32 cellular contexts compared by ENCODE assay signal in the genomic region with DNA sequence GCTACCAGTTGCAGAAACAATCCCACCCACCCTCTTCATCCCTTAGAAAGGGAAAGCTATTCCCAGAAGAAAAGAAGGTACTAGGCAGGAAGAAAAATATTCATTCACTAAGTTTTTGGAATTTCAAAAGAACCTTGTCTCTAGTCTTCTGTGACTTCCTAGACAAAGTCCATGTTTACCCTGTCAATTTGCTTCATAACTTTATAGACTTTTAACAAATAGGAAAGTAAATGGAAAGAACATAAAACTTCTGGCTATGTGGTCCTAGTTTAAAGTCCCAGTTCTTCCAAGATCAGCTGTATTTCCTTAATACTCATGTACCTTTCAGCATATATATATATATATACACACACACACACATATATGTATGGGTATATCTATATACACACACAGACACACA.
"Had no signal": no experiment of that assay in that cellular context is flagged by ENCODE, and none has a peak within 500 bp of the region (broad histone marks: within the 10 kb centered on the region; RNA-seq: fewer than 3 reads in every experiment).

No MANE protein-coding gene starts in this region.

- H3K9me3 Mint-ChIP-seq: activated CD4-positive, alpha-beta memory T cell treated with anti-CD3 and anti-CD28 coated beads, Interleukin-2, amount 10 ng/mL, durations not matched to agents 7 days and 5 days; activated CD4-positive, alpha-beta T cell treated with anti-CD3 and anti-CD28 coated beads, Interleukin-2, amount 10 ng/mL, durations not matched to agents 7 days and 5 days; activated T-cell treated with anti-CD3 and anti-CD28 coated beads, Interleukin-2, amount 50 U/mL, for 4 hours; T-helper 2 cell treated with Interferon-gamma antibody and Interleukin-4, amounts not matched to agents 5 μg/mL and 100 μg/mL, for 36 hours had no signal

- H3K4me1 Mint-ChIP-seq: activated CD4-positive, alpha-beta memory T cell treated with anti-CD3 and anti-CD28 coated beads, Interleukin-2, amount 10 ng/mL, durations not matched to agents 7 days and 5 days; activated CD4-positive, alpha-beta T cell treated with anti-CD3 and anti-CD28 coated beads, Interleukin-2, amount 10 ng/mL, durations not matched to agents 7 days and 5 days; activated T-helper 17 cell treated with anti-CD3 and anti-CD28 coated beads, Interleukin-2, amount 50 U/mL, for 72 hours; central memory CD8-positive, alpha-beta T cell; T-helper 17 cell had no signal

- H3K27me3 ChIP-seq: brain microvascular endothelial cell, esophagus squamous epithelium, gastroesophageal sphincter had no signal

- H3K4me3 ChIP-seq: esophagus squamous epithelium, gastroesophageal sphincter had no signal

- H3K27ac ChIP-seq: brain microvascular endothelial cell, epithelial cell of prostate, esophagus squamous epithelium, gastroesophageal sphincter had no signal

- FAIRE-seq: astrocyte, endometrium, endothelial cell of umbilical vein had no signal

- H3K4me1 ChIP-seq: esophagus squamous epithelium, gastroesophageal sphincter had no signal

- H3K36me3 ChIP-seq: brain microvascular endothelial cell, esophagus squamous epithelium, gastroesophageal sphincter had no signal

- H3K9me3 ChIP-seq: esophagus squamous epithelium, gastroesophageal sphincter had no signal

- H3K4me3 Mint-ChIP-seq: activated CD4-positive, alpha-beta memory T cell treated with anti-CD3 and anti-CD28 coated beads, Interleukin-2, amount 10 ng/mL, durations not matched to agents 7 days and 5 days; activated CD4-positive, alpha-beta T cell treated with anti-CD3 and anti-CD28 coated beads, Interleukin-2, amount 10 ng/mL, durations not matched to agents 7 days and 5 days; activated naive CD8-positive, alpha-beta T cell; activated T-cell treated with anti-CD3 and anti-CD28 coated beads, Interleukin-2, amount 50 U/mL, for 4 hours; activated T-helper 17 cell treated with anti-CD3 and anti-CD28 coated beads, Interleukin-2, amount 50 U/mL, for 72 hours; central memory CD8-positive, alpha-beta T cell; effector memory CD8-positive, alpha-beta T cell; T-helper 17 cell; T-helper 2 cell treated with Interferon-gamma antibody and Interleukin-4, amounts not matched to agents 5 μg/mL and 100 μg/mL, for 36 hours had no signal

- ATAC-seq: activated T-cell treated with anti-CD3 and anti-CD28 coated beads, Interleukin-2, amount 50 U/mL, for 4 hours; effector memory CD8-positive, alpha-beta T cell; gastroesophageal sphincter; T-helper 17 cell had no signal

- DNase-seq: activated CD4-positive, alpha-beta memory T cell treated with anti-CD3 and anti-CD28 coated beads, Interleukin-2, amount 10 ng/mL, durations not matched to agents 7 days and 5 days; activated CD4-positive, alpha-beta T cell treated with anti-CD3 and anti-CD28 coated beads for 4 hours; activated CD4-positive, alpha-beta T cell treated with anti-CD3 and anti-CD28 coated beads, Interleukin-2, amount 10 ng/mL, durations not matched to agents 7 days and 5 days; activated CD4-positive, alpha-beta T cell treated with anti-CD3 and anti-CD28 coated beads, Interleukin-2, amount 50 U/mL, for 4 hours; activated CD4-positive, CD25-positive, alpha-beta regulatory T cell; activated CD4-positive, CD25-positive, alpha-beta regulatory T cell treated with anti-CD3 and anti-CD28 coated beads, Interleukin-2, amount 50 U/mL, for 72 hours; activated effector memory CD4-positive, alpha-beta T cell treated with Interleukin-2 at 50 U/mL for 16 hours; activated gamma-delta T cell treated with Interleukin-2 at 50 U/mL for 16 hours; activated naive CD4-positive, alpha-beta T cell treated with anti-CD3 and anti-CD28 coated beads, Interleukin-2, amount 50 U/mL, for 16 hours; activated naive CD4-positive, alpha-beta T cell treated with Interleukin-2 at 50 U/mL for 16 hours; activated T-cell treated with anti-CD3 and anti-CD28 coated beads, Interleukin-2, amount 50 U/mL, for 4 hours; amniotic stem cell; anterior cingulate cortex; brain microvascular endothelial cell; cortex of kidney; dermis blood vessel endothelial cell; effector CD4-positive, alpha-beta T cell; effector memory CD8-positive, alpha-beta T cell; esophagus squamous epithelium; foreskin melanocyte; T-helper 1 cell; T-helper 17 cell; T1000 had no signal

- H3K27ac Mint-ChIP-seq: activated CD4-positive, alpha-beta memory T cell treated with anti-CD3 and anti-CD28 coated beads, Interleukin-2, amount 10 ng/mL, durations not matched to agents 7 days and 5 days; activated CD4-positive, alpha-beta T cell treated with anti-CD3 and anti-CD28 coated beads, Interleukin-2, amount 10 ng/mL, durations not matched to agents 7 days and 5 days; activated naive CD8-positive, alpha-beta T cell; activated T-helper 17 cell treated with anti-CD3 and anti-CD28 coated beads, Interleukin-2, amount 50 U/mL, for 72 hours; effector memory CD8-positive, alpha-beta T cell; T-helper 17 cell; T-helper 2 cell treated with Interferon-gamma antibody and Interleukin-4, amounts not matched to agents 5 μg/mL and 100 μg/mL, for 36 hours had no signal

- H3K36me3 Mint-ChIP-seq: activated naive CD8-positive, alpha-beta T cell had no signal

- H3K27me3 Mint-ChIP-seq: activated CD4-positive, alpha-beta T cell treated with anti-CD3 and anti-CD28 coated beads, Interleukin-2, amount 10 ng/mL, durations not matched to agents 7 days and 5 days; activated T-helper 17 cell treated with anti-CD3 and anti-CD28 coated beads, Interleukin-2, amount 50 U/mL, for 72 hours; central memory CD8-positive, alpha-beta T cell; effector memory CD8-positive, alpha-beta T cell; T-helper 17 cell had no signal
